Comparison of ENCODE assay signal across 1 cellular context in genomic region chr4:146957252-146957651, GRCh38.
TF ChIP-seq lines count a peak whose summit lies in the region.

No MANE protein-coding gene starts in this region.

TF ChIP-seq in IMR-90, 13 proteins besides CTCF, POLR2A, EP300 and RAD21:
- TF ChIP-seq CHD1 (IDR thresholded peaks at IDR 0.05; ENCODE audit: low read depth, low read length) (no peak), RFX5 (IDR thresholded peaks at IDR 0.05; ENCODE audit: low read depth, low read length) (no peak), SMC3 (IDR thresholded peaks at IDR 0.05; ENCODE audit: low read depth, low read length) (no peak), CEBPB (IDR thresholded peaks at IDR 0.05; ENCODE audit: low read depth, low read length) (no peak), NFE2L2 (IDR thresholded peaks at IDR 0.05; ENCODE audit: low read depth, low read length) (no peak), RCOR1 (IDR thresholded peaks at IDR 0.05; ENCODE audit: insufficient replicate concordance, low read length) (no peak), FOS (IDR thresholded peaks at IDR 0.05; ENCODE audit: low read depth, low read length) (no peak), BHLHE40 (IDR thresholded peaks at IDR 0.05; ENCODE audit: low read depth, low read length) (no peak), MAZ (IDR thresholded peaks at IDR 0.05; ENCODE audit: borderline replicate concordance, low read depth, low read length) (no peak), MXI1 (IDR thresholded peaks at IDR 0.05; ENCODE audit: borderline replicate concordance, low read depth, low read length) (no peak), USF2 (IDR thresholded peaks at IDR 0.05; ENCODE audit: low read depth, low read length) (no peak), ELK1 (IDR thresholded peaks at IDR 0.05; ENCODE audit: borderline replicate concordance, low read depth, low read length) (no peak), MAFK (IDR thresholded peaks at IDR 0.05; ENCODE audit: low read depth, low read length) (no peak)
